8 cellular contexts compared by ENCODE assay signal in genomic region chr7:132858760-132859159, GRCh38.
"Had no signal": no experiment of that assay in that cellular context is flagged by ENCODE, and none has a peak within 500 bp of the region (broad histone marks: within the 10 kb centered on the region; RNA-seq: fewer than 3 reads in every experiment).

No MANE protein-coding gene starts in this region.

- H3K4me3 ChIP-seq: GM23338 had no signal

- DNase-seq: H9, HCEC 1CT, KG1 had no signal

- H3K9me3 Mint-ChIP-seq: GM23338, IgD-negative memory B cell had no signal

- H3K27me3 Mint-ChIP-seq: IgD-negative memory B cell had no signal

- ATAC-seq: GM23338 had no signal

- H3K4me3 Mint-ChIP-seq: GM23338, H9, IgD-negative memory B cell had no signal

- FAIRE-seq: H1, H54, HTR-8/SVneo had no signal

- H2AFZ ChIP-seq: GM23338 had no signal

- H3K4me2 ChIP-seq: GM23338 had no signal

- H3K27ac Mint-ChIP-seq: H9 had no signal
